ENCODE assay signal across 19 cellular contexts in the genomic region with DNA sequence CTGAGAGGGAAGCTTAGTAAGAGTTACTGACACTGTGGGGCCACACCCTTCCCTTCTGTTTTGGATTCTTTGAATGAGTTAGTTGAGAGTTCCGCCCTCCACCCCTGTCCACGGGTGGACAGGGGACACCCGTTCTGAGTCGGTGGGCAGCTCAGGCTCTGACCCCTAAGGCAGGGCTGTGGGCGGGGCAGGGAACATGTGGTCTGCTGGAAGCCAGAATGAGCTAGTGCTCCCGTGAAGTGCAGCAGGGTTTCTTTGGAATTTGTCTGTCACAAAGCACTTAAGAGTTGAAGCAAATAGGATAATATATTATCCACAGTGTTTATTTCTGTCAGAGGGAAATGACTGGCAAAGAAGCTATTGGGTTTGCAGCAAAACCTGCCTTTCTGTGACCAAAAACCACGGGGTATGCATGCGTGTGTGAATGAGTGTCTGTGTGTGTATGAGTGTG.
DNase-seq lines count a peak whose midpoint lies in the region; ATAC-seq and TF ChIP-seq lines count a peak whose summit lies in the region.
"Had no signal": no experiment of that assay in that cellular context is flagged by ENCODE, and none has a peak within 500 bp of the region (broad histone marks: within the 10 kb centered on the region; RNA-seq: fewer than 3 reads in every experiment).

No MANE protein-coding gene starts in this region.

- no peak overlapping the region for H2BK5ac ChIP-seq in mesendoderm (ENCODE audit: low read length)

- no peak overlapping the region for H2BK15ac ChIP-seq in mesendoderm (replicated peaks; ENCODE audit: low read depth)

- H3K27me3 Mint-ChIP-seq in MCF 10A (ENCODE audit: insufficient read depth, unreplicated experiment): no peaks in the 10 kb centered on the region
- H3K27me3 Mint-ChIP-seq in activated CD4-positive, alpha-beta memory T cell treated with anti-CD3 and anti-CD28 coated beads for 36 hours: no peaks in the 10 kb centered on the region
- H3K27me3 Mint-ChIP-seq: activated naive CD8-positive, alpha-beta T cell treated with anti-CD3 and anti-CD28 coated beads for 36 hours; central memory CD8-positive, alpha-beta T cell had no signal

- H4K5ac ChIP-seq in mesendoderm (ENCODE audit: low read length): no peak overlapping the region

- no peak for TF ChIP-seq POLR2A in uterus (IDR thresholded peaks at IDR 0.05)

- WGBS in mammary epithelial cell (ENCODE audit: low coverage, missing lambda C conversion rate): 62% methylated on average over 8 of the region's 8 CpGs
- no CpG with 5 or more reads among the region's 8 CpGs for WGBS in mesendoderm (ENCODE audit: extremely low coverage, insufficient coverage, low lambda C conversion rate)

- H3K4me1 Mint-ChIP-seq in MCF 10A (ENCODE audit: insufficient read depth, unreplicated experiment): peaks cover 55% of the 10 kb centered on the region
- peaks cover 2% of the 10 kb centered on the region for H3K4me1 Mint-ChIP-seq in activated CD4-positive, alpha-beta memory T cell treated with anti-CD3 and anti-CD28 coated beads for 36 hours (ENCODE audit: low read depth)
- H3K4me1 Mint-ChIP-seq: activated naive CD8-positive, alpha-beta T cell treated with anti-CD3 and anti-CD28 coated beads for 36 hours had no signal

- ATAC-seq in esophagus mucosa: peak; percentile 17
- no peak for ATAC-seq in GM21367 (IDR thresholded peaks at IDR 0.05; ENCODE audit: unreplicated experiment)
- ATAC-seq: SK-N-SH treated with all-trans-retinoic acid at 6 μM for 48 hours had no signal

- peak overlapping the region; percentile 88 for H3K56ac ChIP-seq in mesendoderm (ENCODE audit: low read length)

- DNase-seq in MCF 10A (ENCODE audit: unreplicated experiment) (no peak), mammary epithelial cell (no peak), mesendoderm (no peak), uterus (peak; percentile 39 to 55), NCI-H345 (lab: John Stamatoyannopoulos, UW) (no peak)
- DNase-seq in activated CD4-positive, alpha-beta memory T cell treated with anti-CD3 and anti-CD28 coated beads for 36 hours: no peak
- DNase-seq: activated naive CD8-positive, alpha-beta T cell treated with anti-CD3 and anti-CD28 coated beads for 36 hours; hippocampal formation; NCI-H1048; NCI-H2171; NK-92 treated with Interleukin-12 subunit alpha and Interleukin-12 subunit beta, amount 100 ng/mL, for 24 hours; stimulated activated naive CD4-positive, alpha-beta T cell; WERI-Rb-1 had no signal

- H3K4me3 ChIP-seq in mammary epithelial cell (replicated peaks in 1 of 3; ENCODE audit: insufficient read depth in 1 of 3, low read depth in 2 of 3, low read length in 3 of 3) (no peak overlapping the region), mesendoderm (ENCODE audit: low read length) (no peak overlapping the region), uterus (no peak overlapping the region)
- H3K4me3 ChIP-seq: right lobe of liver had no signal

- peaks cover 6% of the 10 kb centered on the region for H3K36me3 ChIP-seq in mammary epithelial cell (ENCODE audit: insufficient read depth, low read length)
- no peaks in the 10 kb centered on the region for H3K36me3 ChIP-seq in mesendoderm (ENCODE audit: control insufficient read depth, insufficient read depth, low read length)
- no peaks in the 10 kb centered on the region for H3K36me3 ChIP-seq in uterus

- H4K8ac ChIP-seq in mesendoderm (ENCODE audit: low read depth, low read length): no peak overlapping the region

- H2AFZ ChIP-seq in mammary epithelial cell (ENCODE audit: low read depth, low read length): no peak overlapping the region

- H2BK120ac ChIP-seq in mesendoderm (ENCODE audit: low read depth, low read length): no peak overlapping the region

- CTCF ChIA-PET in MCF 10A (lab: Yijun Ruan, JAX): interaction anchor here (0.6 to 1.5 kb wide), 6 partner anchors 10 to 222 kb away, joined by 3 to 6 read pairs (median 4); no protein-coding TSS in a partner anchor
- CTCF ChIA-PET in mammary epithelial cell (lab: Charles Lee; ENCODE audit: low non-redundant PET): no interaction called here
- CTCF ChIA-PET in activated CD4-positive, alpha-beta memory T cell treated with anti-CD3 and anti-CD28 coated beads for 36 hours (lab: Charles Lee): interaction anchor here (0.7 to 1.6 kb wide), 2 partner anchors 28 to 63 kb away, joined by 3 to 5 read pairs; no protein-coding TSS in a partner anchor

- POLR2A ChIA-PET in MCF 10A (lab: Yijun Ruan, JAX): interaction anchor here (0.8 to 2.3 kb wide), 11 partner anchors 9 to 221 kb away, joined by 3 to 20 read pairs (median 5); partner anchors contain the start of gene SOCS1
- POLR2A ChIA-PET in activated CD4-positive, alpha-beta memory T cell treated with anti-CD3 and anti-CD28 coated beads for 36 hours (lab: Charles Lee): no interaction called here

- H3K36me3 Mint-ChIP-seq in MCF 10A (ENCODE audit: insufficient read depth, unreplicated experiment): peaks cover 46% of the 10 kb centered on the region
- H3K36me3 Mint-ChIP-seq in activated CD4-positive, alpha-beta memory T cell treated with anti-CD3 and anti-CD28 coated beads for 36 hours: peaks cover 39% of the 10 kb centered on the region

- TF ChIP-seq CTCF in MCF 10A (IDR thresholded peaks at IDR 0.05; ENCODE audit: unreplicated experiment) (no peak), mammary epithelial cell (conservative IDR thresholded peaks at IDR 0.05 in 1 of 2, IDR thresholded peaks at IDR 0.05 in 1 of 2; ENCODE audit: extremely low read depth in 1 of 2, insufficient read depth in 1 of 2, low read depth in 1 of 2, low read length in 2 of 2) (no peak), uterus (IDR thresholded peaks at IDR 0.05) (no peak)

- H3K4ac ChIP-seq in mesendoderm (ENCODE audit: low read depth, low read length): no peak overlapping the region

- BruUV-seq in MCF 10A (replicated peaks; lab: Mats Ljungman, UMichigan) (no TSS peak), mammary epithelial cell (replicated peaks; lab: Mats Ljungman, UMichigan) (no TSS peak)

- no peak overlapping the region for H3K23ac ChIP-seq in mesendoderm (ENCODE audit: low read length)

- no peak overlapping the region for H3K27ac ChIP-seq in mammary epithelial cell (ENCODE audit: insufficient read depth, low read depth, low read length)
- no peak overlapping the region for H3K27ac ChIP-seq in mesendoderm (ENCODE audit: low read depth, low read length)
- H3K27ac ChIP-seq in uterus: peak overlapping the region; percentile 12 to 77
- H3K27ac ChIP-seq: right lobe of liver, WERI-Rb-1 had no signal

- H3K79me2 ChIP-seq in mammary epithelial cell (ENCODE audit: insufficient read depth, low read length): no peaks in the 10 kb centered on the region
- H3K79me2 ChIP-seq in mesendoderm (ENCODE audit: control insufficient read depth, insufficient read depth, low read length): no peaks in the 10 kb centered on the region

- peak overlapping the region; percentile 48 for H3K4me3 Mint-ChIP-seq in MCF 10A (ENCODE audit: unreplicated experiment)
- no peak overlapping the region for H3K4me3 Mint-ChIP-seq in activated CD4-positive, alpha-beta memory T cell treated with anti-CD3 and anti-CD28 coated beads for 36 hours
- H3K4me3 Mint-ChIP-seq: activated naive CD8-positive, alpha-beta T cell treated with anti-CD3 and anti-CD28 coated beads for 36 hours; central memory CD8-positive, alpha-beta T cell; neural crest cell had no signal

- intact Hi-C loops in MCF 10A (cut with micrococcal nuclease): no loop called here
- intact Hi-C loops in mammary epithelial cell (cut with micrococcal nuclease): no loop called here
- intact Hi-C loops in uterus (cut with DNase I; ENCODE audit: low total_unique reads): no loop called here
- intact Hi-C loops in activated CD4-positive, alpha-beta memory T cell treated with anti-CD3 and anti-CD28 coated beads for 36 hours (cut with micrococcal nuclease): no loop called here

- H3K27ac Mint-ChIP-seq in MCF 10A (ENCODE audit: low read depth, unreplicated experiment): peak overlapping the region; percentile 67
- H3K27ac Mint-ChIP-seq in activated CD4-positive, alpha-beta memory T cell treated with anti-CD3 and anti-CD28 coated beads for 36 hours: no peak overlapping the region
- H3K27ac Mint-ChIP-seq: activated naive CD8-positive, alpha-beta T cell treated with anti-CD3 and anti-CD28 coated beads for 36 hours had no signal

- dilution Hi-C loops in mammary epithelial cell (cut with HindIII; ENCODE audit: low sequenced_read_pairs): no loop called here

- no peak overlapping the region for H3K9ac ChIP-seq in mammary epithelial cell (ENCODE audit: insufficient read depth, low read length)
- no peak overlapping the region for H3K9ac ChIP-seq in mesendoderm (ENCODE audit: low read length)

- peaks cover 4% of the 10 kb centered on the region for H3K9me3 Mint-ChIP-seq in MCF 10A (ENCODE audit: unreplicated experiment)
- H3K9me3 Mint-ChIP-seq in activated CD4-positive, alpha-beta memory T cell treated with anti-CD3 and anti-CD28 coated beads for 36 hours: peaks cover under 1% of the 10 kb centered on the region
- H3K9me3 Mint-ChIP-seq: activated naive CD8-positive, alpha-beta T cell treated with anti-CD3 and anti-CD28 coated beads for 36 hours had no signal

- in situ Hi-C loops in mammary epithelial cell (cut with MboI; ENCODE audit: low sequenced_read_pairs in 2 of 2): no loop called here

- H3K9me3 ChIP-seq in mammary epithelial cell (replicated peaks; ENCODE audit: insufficient read depth, low read length): no peaks in the 10 kb centered on the region
- H3K9me3 ChIP-seq in uterus: no peaks in the 10 kb centered on the region
- H3K9me3 ChIP-seq: right lobe of liver had no signal

- H3K27me3 ChIP-seq in mammary epithelial cell (ENCODE audit: insufficient read depth, low read length) (no peaks in the 10 kb centered on the region), mesendoderm (ENCODE audit: insufficient read depth, low read length, poor library complexity) (no peaks in the 10 kb centered on the region), uterus (no peaks in the 10 kb centered on the region)
- H3K27me3 ChIP-seq: right lobe of liver had no signal

- no peak overlapping the region for H3K18ac ChIP-seq in mesendoderm (ENCODE audit: low read length)

- H3K4me1 ChIP-seq in mammary epithelial cell (ENCODE audit: insufficient read depth, low read length) (peaks cover 21% of the 10 kb centered on the region), mesendoderm (ENCODE audit: control insufficient read depth, low read depth, low read length) (peaks cover 19% of the 10 kb centered on the region), uterus (peaks cover 0 to 3% of the 10 kb centered on the region in 2 donors)

- H4K20me1 ChIP-seq in mammary epithelial cell (ENCODE audit: insufficient read depth, low read length): no peaks in the 10 kb centered on the region

- peaks cover 2% of the 10 kb centered on the region for H3K79me1 ChIP-seq in mesendoderm (ENCODE audit: low read length)

- H3K4me2 ChIP-seq in mammary epithelial cell (ENCODE audit: insufficient read depth, low read depth, low read length) (no peak overlapping the region), mesendoderm (ENCODE audit: low read length) (no peak overlapping the region)

- H2AK5ac ChIP-seq in mesendoderm (ENCODE audit: low read length): no peak overlapping the region

Comparison
In these comparisons a context has a peak if more than half of its experiments do, and no peak if none do; other contexts are left out.
1. DNase-seq: peak in uterus (2 of 2); none in MCF 10A (single experiment), mammary epithelial cell (single experiment), mesendoderm (single experiment), activated CD4-positive, alpha-beta memory T cell treated with anti-CD3 and anti-CD28 coated beads for 36 hours (single experiment) and NCI-H345 (single experiment).
2. H3K27ac ChIP-seq: peak in uterus (2 of 2); none in mammary epithelial cell (single experiment) and mesendoderm (single experiment).